Comparison of ENCODE assay signal across 1 cellular context in genomic region chrX:139209342-139209741, GRCh38.
TF ChIP-seq lines count a peak whose summit lies in the region.

No MANE protein-coding gene starts in this region.

TF ChIP-seq in K562, 482 proteins besides CTCF, POLR2A, EP300 and RAD21 (continued from another document):
- no peak for TF ChIP-seq ZBTB7A (IDR thresholded peaks at IDR 0.05; ENCODE audit: borderline replicate concordance, control insufficient read depth, low read depth, low read length)
- TF ChIP-seq ZBTB49 (CRISPR knock-in tag; IDR thresholded peaks at IDR 0.05; ENCODE audit: borderline replicate concordance), result no peak
- no peak for TF ChIP-seq ZNF124 (CRISPR knock-in tag; IDR thresholded peaks at IDR 0.05)
- no peak for TF ChIP-seq CREB3L1 (IDR thresholded peaks at IDR 0.05; ENCODE audit: borderline replicate concordance, low read depth)
- TF ChIP-seq BHLHE40 (IDR thresholded peaks at IDR 0.05; ENCODE audit: low read length), result no peak
- TF ChIP-seq THRA (IDR thresholded peaks at IDR 0.05), result no peak
- no peak for TF ChIP-seq CGGBP1 (CRISPR knock-in tag; IDR thresholded peaks at IDR 0.05)
- no peak for TF ChIP-seq PREB (CRISPR knock-in tag; IDR thresholded peaks at IDR 0.05)
- TF ChIP-seq SMAD3 (CRISPR knock-in tag; conservative IDR thresholded peaks at IDR 0.05), result 0 out of 2 replicates have a peak, but pooled peaks have one; percentile 13
- 0 out of 2 replicates have a peak, but pooled peaks have one; percentile 14 for TF ChIP-seq DDX20 (tag; IDR thresholded peaks at IDR 0.05; ENCODE audit: low read depth)
- no peak for TF ChIP-seq ZNF764 (CRISPR knock-in tag; IDR thresholded peaks at IDR 0.05; ENCODE audit: low read depth)
- no peak for TF ChIP-seq ZFP1 (CRISPR knock-in tag; IDR thresholded peaks at IDR 0.05)
- TF ChIP-seq IRF1 (CRISPR knock-in tag; IDR thresholded peaks at IDR 0.05; ENCODE audit: borderline replicate concordance), result no peak
TF ChIP-seq in K562: peak in this region for 27.
